1 cellular context compared by ENCODE assay signal in the genomic region with DNA sequence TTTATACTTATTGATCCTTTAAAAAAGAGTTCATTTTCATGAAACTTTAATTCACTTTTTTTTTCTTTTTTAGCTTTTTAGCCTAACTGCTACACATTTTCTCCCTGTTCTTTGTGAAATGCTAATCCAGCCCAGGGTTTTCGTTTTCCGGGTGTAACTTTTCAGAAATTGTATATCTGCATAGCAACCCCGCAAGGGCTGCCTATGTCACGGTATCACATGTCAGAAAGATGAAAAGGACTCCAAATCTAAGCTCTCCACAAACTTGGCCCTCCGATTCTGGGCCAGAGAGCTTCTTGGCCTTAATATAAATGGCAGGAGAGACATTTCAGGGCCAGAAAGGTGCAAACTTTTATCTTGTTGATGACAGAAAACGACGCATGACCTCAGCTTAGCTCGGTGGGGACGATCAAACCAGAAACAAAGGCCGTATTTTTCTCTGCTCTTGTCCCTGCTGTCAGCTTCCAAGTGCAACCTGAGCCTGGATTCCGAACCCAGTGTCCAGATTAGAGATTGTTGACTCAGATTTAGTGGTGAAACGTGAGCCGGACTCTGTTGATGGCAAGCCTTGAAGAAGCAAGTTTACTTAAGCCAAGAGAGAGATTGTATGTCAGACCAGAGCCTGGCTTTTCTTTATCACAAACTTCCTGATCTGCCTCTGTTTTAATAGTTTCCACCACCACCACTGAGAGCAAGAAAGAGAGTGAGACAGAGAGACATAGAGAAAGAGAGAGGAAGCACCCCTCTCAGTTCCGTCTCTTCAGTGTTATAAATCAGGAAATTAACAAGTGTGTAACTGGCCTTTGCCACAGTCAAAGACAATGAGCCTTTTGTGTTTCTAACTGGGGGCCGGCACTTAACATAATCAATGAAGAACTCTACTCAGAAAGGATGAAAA.
TF ChIP-seq lines count a peak whose summit lies in the region.

No MANE protein-coding gene starts in this region.

TF ChIP-seq in GM12878, 131 proteins besides CTCF, POLR2A, EP300 and RAD21 (continued from another document):
- TF ChIP-seq, protein P1, sequence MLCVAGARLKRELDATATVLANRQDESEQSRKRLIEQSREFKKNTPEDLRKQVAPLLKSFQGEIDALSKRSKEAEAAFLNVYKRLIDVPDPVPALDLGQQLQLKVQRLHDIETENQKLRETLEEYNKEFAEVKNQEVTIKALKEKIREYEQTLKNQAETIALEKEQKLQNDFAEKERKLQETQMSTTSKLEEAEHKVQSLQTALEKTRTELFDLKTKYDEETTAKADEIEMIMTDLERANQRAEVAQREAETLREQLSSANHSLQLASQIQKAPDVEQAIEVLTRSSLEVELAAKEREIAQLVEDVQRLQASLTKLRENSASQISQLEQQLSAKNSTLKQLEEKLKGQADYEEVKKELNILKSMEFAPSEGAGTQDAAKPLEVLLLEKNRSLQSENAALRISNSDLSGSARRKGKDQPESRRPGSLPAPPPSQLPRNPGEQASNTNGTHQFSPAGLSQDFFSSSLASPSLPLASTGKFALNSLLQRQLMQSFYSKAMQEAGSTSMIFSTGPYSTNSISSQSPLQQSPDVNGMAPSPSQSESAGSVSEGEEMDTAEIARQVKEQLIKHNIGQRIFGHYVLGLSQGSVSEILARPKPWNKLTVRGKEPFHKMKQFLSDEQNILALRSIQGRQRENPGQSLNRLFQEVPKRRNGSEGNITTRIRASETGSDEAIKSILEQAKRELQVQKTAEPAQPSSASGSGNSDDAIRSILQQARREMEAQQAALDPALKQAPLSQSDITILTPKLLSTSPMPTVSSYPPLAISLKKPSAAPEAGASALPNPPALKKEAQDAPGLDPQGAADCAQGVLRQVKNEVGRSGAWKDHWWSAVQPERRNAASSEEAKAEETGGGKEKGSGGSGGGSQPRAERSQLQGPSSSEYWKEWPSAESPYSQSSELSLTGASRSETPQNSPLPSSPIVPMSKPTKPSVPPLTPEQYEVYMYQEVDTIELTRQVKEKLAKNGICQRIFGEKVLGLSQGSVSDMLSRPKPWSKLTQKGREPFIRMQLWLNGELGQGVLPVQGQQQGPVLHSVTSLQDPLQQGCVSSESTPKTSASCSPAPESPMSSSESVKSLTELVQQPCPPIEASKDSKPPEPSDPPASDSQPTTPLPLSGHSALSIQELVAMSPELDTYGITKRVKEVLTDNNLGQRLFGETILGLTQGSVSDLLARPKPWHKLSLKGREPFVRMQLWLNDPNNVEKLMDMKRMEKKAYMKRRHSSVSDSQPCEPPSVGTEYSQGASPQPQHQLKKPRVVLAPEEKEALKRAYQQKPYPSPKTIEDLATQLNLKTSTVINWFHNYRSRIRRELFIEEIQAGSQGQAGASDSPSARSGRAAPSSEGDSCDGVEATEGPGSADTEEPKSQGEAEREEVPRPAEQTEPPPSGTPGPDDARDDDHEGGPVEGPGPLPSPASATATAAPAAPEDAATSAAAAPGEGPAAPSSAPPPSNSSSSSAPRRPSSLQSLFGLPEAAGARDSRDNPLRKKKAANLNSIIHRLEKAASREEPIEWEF (IDR thresholded peaks at IDR 0.05; ENCODE audit: insufficient replicate concordance, low read depth, low read length) = peak; percentile 29
